ENCODE assay signal across 2 cellular contexts in the genomic region with DNA sequence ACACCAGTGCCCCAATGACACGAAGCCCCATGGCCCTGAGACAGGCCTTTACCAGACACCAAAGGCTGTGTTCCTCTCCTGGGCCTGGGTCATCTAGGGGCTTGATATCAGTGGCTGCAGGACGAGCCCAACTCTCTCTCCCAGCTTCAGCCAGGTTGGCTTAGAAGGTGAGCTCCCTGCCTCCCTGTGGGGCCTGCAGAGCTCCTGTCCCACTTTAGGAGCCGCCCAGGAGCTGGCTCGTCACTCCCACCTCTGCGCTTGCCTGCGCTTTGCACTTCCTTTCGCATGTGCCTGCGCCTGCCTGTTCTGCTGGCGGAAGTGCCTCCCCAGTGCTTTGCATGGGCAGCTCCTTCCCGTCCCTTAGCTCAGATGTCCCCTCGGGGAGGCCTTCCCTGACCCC.
TF ChIP-seq lines count a peak whose summit lies in the region.

No MANE protein-coding gene starts in this region.

TF ChIP-seq in IMR-90, 13 proteins besides CTCF, POLR2A, EP300 and RAD21:
- TF ChIP-seq RFX5 (IDR thresholded peaks at IDR 0.05; ENCODE audit: low read depth, low read length) = no peak
- no peak for TF ChIP-seq BHLHE40 (IDR thresholded peaks at IDR 0.05; ENCODE audit: low read depth, low read length)
- TF ChIP-seq, protein P1, sequence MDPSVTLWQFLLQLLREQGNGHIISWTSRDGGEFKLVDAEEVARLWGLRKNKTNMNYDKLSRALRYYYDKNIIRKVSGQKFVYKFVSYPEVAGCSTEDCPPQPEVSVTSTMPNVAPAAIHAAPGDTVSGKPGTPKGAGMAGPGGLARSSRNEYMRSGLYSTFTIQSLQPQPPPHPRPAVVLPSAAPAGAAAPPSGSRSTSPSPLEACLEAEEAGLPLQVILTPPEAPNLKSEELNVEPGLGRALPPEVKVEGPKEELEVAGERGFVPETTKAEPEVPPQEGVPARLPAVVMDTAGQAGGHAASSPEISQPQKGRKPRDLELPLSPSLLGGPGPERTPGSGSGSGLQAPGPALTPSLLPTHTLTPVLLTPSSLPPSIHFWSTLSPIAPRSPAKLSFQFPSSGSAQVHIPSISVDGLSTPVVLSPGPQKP (IDR thresholded peaks at IDR 0.05; ENCODE audit: borderline replicate concordance, low read depth, low read length) = no peak
- no peak for TF ChIP-seq FOS (IDR thresholded peaks at IDR 0.05; ENCODE audit: low read depth, low read length)
- no peak for TF ChIP-seq NFE2L2 (IDR thresholded peaks at IDR 0.05; ENCODE audit: low read depth, low read length)
- TF ChIP-seq SMC3 (IDR thresholded peaks at IDR 0.05; ENCODE audit: low read depth, low read length) = no peak
- TF ChIP-seq RCOR1 (IDR thresholded peaks at IDR 0.05; ENCODE audit: insufficient replicate concordance, low read length) = no peak
- TF ChIP-seq MAFK (IDR thresholded peaks at IDR 0.05; ENCODE audit: low read depth, low read length) = no peak
- TF ChIP-seq MAZ (IDR thresholded peaks at IDR 0.05; ENCODE audit: borderline replicate concordance, low read depth, low read length) = no peak
- TF ChIP-seq CHD1 (IDR thresholded peaks at IDR 0.05; ENCODE audit: low read depth, low read length) = no peak

TF ChIP-seq in H1, 55 proteins besides CTCF, POLR2A, EP300 and RAD21:
- TF ChIP-seq BCL11A (IDR thresholded peaks at IDR 0.05; ENCODE audit: low read depth in 2 of 2, low read length in 2 of 2) = no peak
- TF ChIP-seq TEAD4 (IDR thresholded peaks at IDR 0.05; ENCODE audit: low read depth, low read length) = no peak
- TF ChIP-seq KDM5A (IDR thresholded peaks at IDR 0.05; ENCODE audit: low read length) = no peak
- no peak for TF ChIP-seq CHD2 (IDR thresholded peaks at IDR 0.05; ENCODE audit: low read length)
- no peak for TF ChIP-seq JUND (IDR thresholded peaks at IDR 0.05; ENCODE audit: low read length)
- TF ChIP-seq ZNF274 (IDR thresholded peaks at IDR 0.05; ENCODE audit: borderline replicate concordance, extremely low read depth, low read length) = no peak
- no peak for TF ChIP-seq NANOG (IDR thresholded peaks at IDR 0.05; ENCODE audit: insufficient read depth, low read depth, low read length, poor library complexity, severe bottlenecking)
- TF ChIP-seq HDAC6 (IDR thresholded peaks at IDR 0.05; ENCODE audit: low read depth, low read length) = no peak
- TF ChIP-seq TCF12 (IDR thresholded peaks at IDR 0.05; ENCODE audit: low read depth, low read length) = no peak
- TF ChIP-seq SP4 (IDR thresholded peaks at IDR 0.05; ENCODE audit: low read length) = no peak
- TF ChIP-seq, protein P2, sequence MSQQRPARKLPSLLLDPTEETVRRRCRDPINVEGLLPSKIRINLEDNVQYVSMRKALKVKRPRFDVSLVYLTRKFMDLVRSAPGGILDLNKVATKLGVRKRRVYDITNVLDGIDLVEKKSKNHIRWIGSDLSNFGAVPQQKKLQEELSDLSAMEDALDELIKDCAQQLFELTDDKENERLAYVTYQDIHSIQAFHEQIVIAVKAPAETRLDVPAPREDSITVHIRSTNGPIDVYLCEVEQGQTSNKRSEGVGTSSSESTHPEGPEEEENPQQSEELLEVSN (IDR thresholded peaks at IDR 0.05) = no peak
